In genomic region chr1:179342740-179343404, GRCh38 we compare ENCODE assay signal across 19 cellular contexts. TPM values are rescaled to one million over a fixed set of nuclear protein-coding genes. Genes with fewer than 3 reads are reported as not detected.
DNase-seq lines count a peak whose midpoint lies in the region; ATAC-seq, FAIRE-seq and TF ChIP-seq lines count a peak whose summit lies in the region.
"Had no signal": no experiment of that assay in that cellular context is flagged by ENCODE, and none has a peak within 500 bp of the region (broad histone marks: within the 10 kb centered on the region; RNA-seq: fewer than 3 reads in every experiment).

No MANE protein-coding gene starts in this region.

- H3K9me3 Mint-ChIP-seq in glutamatergic neuron (ENCODE audit: unreplicated experiment) = no peaks in the 10 kb centered on the region
- H3K9me3 Mint-ChIP-seq: CD8-positive, alpha-beta T cell; GM23338 had no signal

- no peaks in the 10 kb centered on the region for H3K27me3 ChIP-seq in right lobe of liver
- H3K27me3 ChIP-seq: BLaER1 treated with 17β-estradiol and CSF1 and Interleukin-3, amounts not matched to agents 10 nM and 100 nM had no signal

- ATAC-seq in right lobe of liver = peak; percentile 72 to 88 (median 76)
- no peak for ATAC-seq in GM21526 (IDR thresholded peaks at IDR 0.05; ENCODE audit: low FRiP score, unreplicated experiment)
- ATAC-seq: CD8-positive, alpha-beta T cell; GM23338; HCT116 had no signal

- peak overlapping the region; percentile 32 for H3K27ac ChIP-seq in VCaP
- no peak overlapping the region for H3K27ac ChIP-seq in right lobe of liver
- H3K27ac ChIP-seq: BLaER1 treated with 17β-estradiol and CSF1 and Interleukin-3, amounts not matched to agents 10 nM and 100 nM had no signal

- no peaks in the 10 kb centered on the region for H3K4me1 ChIP-seq in right lobe of liver

- no peak for TF ChIP-seq POLR2A in right lobe of liver (IDR thresholded peaks at IDR 0.05)

- H3K36me3 ChIP-seq in right lobe of liver = peaks cover 5 to 78% (median 23%) of the 10 kb centered on the region in 4 donors

- H3K4me1 Mint-ChIP-seq in glutamatergic neuron (ENCODE audit: low read depth, unreplicated experiment) = no peaks in the 10 kb centered on the region
- H3K4me1 Mint-ChIP-seq: GM23338 had no signal

- H3K27ac Mint-ChIP-seq in glutamatergic neuron (ENCODE audit: unreplicated experiment) = no peak overlapping the region
- H3K27ac Mint-ChIP-seq: B cell; CD8-positive, alpha-beta T cell; GM23338 had no signal

- no peaks in the 10 kb centered on the region for H3K36me3 Mint-ChIP-seq in glutamatergic neuron (ENCODE audit: unreplicated experiment)

- no peak overlapping the region for H3K4me3 Mint-ChIP-seq in glutamatergic neuron (ENCODE audit: unreplicated experiment)
- H3K4me3 Mint-ChIP-seq: B cell; CD8-positive, alpha-beta T cell; GM23338 had no signal

- TF ChIP-seq CTCF in VCaP (conservative IDR thresholded peaks at IDR 0.05) (no peak), right lobe of liver (IDR thresholded peaks at IDR 0.05) (no peak), glutamatergic neuron (IDR thresholded peaks at IDR 0.05; ENCODE audit: partially characterized antibody, unreplicated experiment) (no peak)

- peak; percentile 11 for DNase-seq in HuH-7.5 (ENCODE audit: low spot score)
- DNase-seq in right lobe of liver = no peak
- DNase-seq in NCI-H69 (lab: John Stamatoyannopoulos, UW) = no peak
- no peak for DNase-seq in glutamatergic neuron
- no peak for DNase-seq in Kasumi-1 (lab: John Stamatoyannopoulos, UW)
- DNase-seq: Calu3; CD8-positive, alpha-beta T cell had no signal

- FAIRE-seq in islet of Langerhans (lab: Jason Lieb, UNC) = peak; percentile 89
- FAIRE-seq: G401.6, GM19239, H54, HTR-8/SVneo had no signal

- intact Hi-C loops in right lobe of liver (cut with DNase I) = no loop called here

- 77% methylated on average over 3 of the region's 4 CpGs for WGBS in right lobe of liver (ENCODE audit: insufficient coverage, low coverage, low lambda C conversion rate, missing lambda C conversion rate)

- H3K4me3 ChIP-seq in right lobe of liver = no peak overlapping the region
- H3K4me3 ChIP-seq: BLaER1 treated with 17β-estradiol and CSF1 and Interleukin-3, amounts not matched to agents 10 nM and 100 nM; GM23338 had no signal

- H3K27me3 Mint-ChIP-seq in glutamatergic neuron (ENCODE audit: unreplicated experiment) = no peaks in the 10 kb centered on the region
- H3K27me3 Mint-ChIP-seq: B cell had no signal

- no peaks in the 10 kb centered on the region for H3K9me3 ChIP-seq in right lobe of liver
- H3K9me3 ChIP-seq: BLaER1 treated with 17β-estradiol and CSF1 and Interleukin-3, amounts not matched to agents 10 nM and 100 nM had no signal

RNA-seq across cellular contexts. Expression of gene AXDND1, which starts 22.9 kb away (rescaled TPM):
- total RNA-seq in right lobe of liver = under 1 TPM in 1 of 6 experiments, not detected in 5; 0.09 TPM
- not detected for total RNA-seq in glutamatergic neuron (ENCODE audit: unreplicated experiment)
- total RNA-seq: A172, GM23338 had no signal

RNA-seq across cellular contexts. Expression of gene SOAT1, which starts 49.3 kb away (rescaled TPM):
- total RNA-seq in right lobe of liver (10 to 100 TPM in 4 of 6 experiments, 1 to 10 TPM in 2; 5.8 to 20.5 (median 14.3) TPM), glutamatergic neuron (ENCODE audit: unreplicated experiment) (5.9 TPM)
